14 cellular contexts compared by ENCODE assay signal in genomic region chr7:18225067-18225466, GRCh38.
DNase-seq lines count a peak whose midpoint lies in the region; ATAC-seq lines count a peak whose summit lies in the region.
"Had no signal": no experiment of that assay in that cellular context is flagged by ENCODE, and none has a peak within 500 bp of the region (broad histone marks: within the 10 kb centered on the region; RNA-seq: fewer than 3 reads in every experiment).

No MANE protein-coding gene starts in this region.

- CTCF ChIA-PET in naive thymus-derived CD4-positive, alpha-beta T cell (lab: Charles Lee) = interaction anchor here (0.6 kb wide), 1 partner anchor 586 kb away, joined by 3 read pairs; no protein-coding TSS in a partner anchor

- no peaks in the 10 kb centered on the region for H3K36me3 ChIP-seq in naive thymus-derived CD4-positive, alpha-beta T cell (ENCODE audit: control insufficient read depth in 2 of 3, insufficient read depth in 3 of 3, low read length in 3 of 3)
- H3K36me3 ChIP-seq: lower lobe of right lung, SJSA1 had no signal

- no peak overlapping the region for H3K27ac Mint-ChIP-seq in naive thymus-derived CD4-positive, alpha-beta T cell

- H3K27me3 Mint-ChIP-seq in naive thymus-derived CD4-positive, alpha-beta T cell = peaks cover 0 to 8% (median 0%) of the 10 kb centered on the region in 5 donors

- H3K4me3 Mint-ChIP-seq in naive thymus-derived CD4-positive, alpha-beta T cell = no peak overlapping the region

- no peaks in the 10 kb centered on the region for H3K4me1 Mint-ChIP-seq in naive thymus-derived CD4-positive, alpha-beta T cell

- no peaks in the 10 kb centered on the region for H3K27me3 ChIP-seq in naive thymus-derived CD4-positive, alpha-beta T cell (ENCODE audit: control insufficient read depth in 2 of 2, insufficient read depth in 2 of 2, low read length in 2 of 2)
- H3K27me3 ChIP-seq: SJSA1 had no signal

- no peaks in the 10 kb centered on the region for H3K9me3 Mint-ChIP-seq in naive thymus-derived CD4-positive, alpha-beta T cell

- POLR2A ChIA-PET in naive thymus-derived CD4-positive, alpha-beta T cell (lab: Charles Lee) = no interaction called here

- intact Hi-C loops in naive thymus-derived CD4-positive, alpha-beta T cell (cut with micrococcal nuclease) = no loop called here

- peak overlapping the region; percentile 42 for H3K27ac ChIP-seq in cingulate gyrus (ENCODE audit: low read depth, low read length)
- H3K27ac ChIP-seq in naive thymus-derived CD4-positive, alpha-beta T cell (ENCODE audit: low read depth, low read length) = no peak overlapping the region
- H3K27ac ChIP-seq: A549, lower lobe of right lung, SJSA1 had no signal

- ATAC-seq in GM21576 (IDR thresholded peaks at IDR 0.05; ENCODE audit: unreplicated experiment) (peak; percentile 75), HG02798 (IDR thresholded peaks at IDR 0.05; ENCODE audit: poor library complexity, unreplicated experiment) (no peak)
- ATAC-seq in naive thymus-derived CD4-positive, alpha-beta T cell = no peak
- ATAC-seq: A549, lower lobe of right lung had no signal

- DNase-seq in Ammon's horn (ENCODE audit: low spot score) = peak; percentile 16
- peak; percentile 86 for DNase-seq in MV-4-11 (lab: John Stamatoyannopoulos, UW)
- DNase-seq in HuH-7.5 (ENCODE audit: low spot score) = no peak
- DNase-seq in activated CD4-positive, CD25-positive, alpha-beta regulatory T cell treated with anti-CD3 and anti-CD28 coated beads, Interleukin-2, amount 50 U/mL, for 72 hours = no peak
- no peak for DNase-seq in naive thymus-derived CD4-positive, alpha-beta T cell
- DNase-seq: activated CD8-positive, alpha-beta memory T cell treated with anti-CD3 and anti-CD28 coated beads, Interleukin-2, amount 50 U/mL, for 4 hours; activated naive CD4-positive, alpha-beta T cell treated with anti-CD3 and anti-CD28 coated beads, Interleukin-2, amount 50 U/mL, for 16 hours; lower lobe of right lung; NCI-H2107 had no signal

- H3K9me3 ChIP-seq in naive thymus-derived CD4-positive, alpha-beta T cell (ENCODE audit: control insufficient read depth in 2 of 3, low read length in 3 of 3) = no peaks in the 10 kb centered on the region
- H3K9me3 ChIP-seq: A549, lower lobe of right lung, SJSA1 had no signal

- H3K4me1 ChIP-seq in naive thymus-derived CD4-positive, alpha-beta T cell (ENCODE audit: control insufficient read depth in 2 of 2, insufficient read depth in 2 of 2, low read length in 2 of 2) = no peaks in the 10 kb centered on the region
- H3K4me1 ChIP-seq: A549, lower lobe of right lung, SJSA1 had no signal

- H3K36me3 Mint-ChIP-seq in naive thymus-derived CD4-positive, alpha-beta T cell = no peaks in the 10 kb centered on the region

- H3K4me3 ChIP-seq in naive thymus-derived CD4-positive, alpha-beta T cell (ENCODE audit: low read length) = no peak overlapping the region
- H3K4me3 ChIP-seq: A549, lower lobe of right lung, SJSA1 had no signal

Comparison
In these comparisons a context has a peak if more than half of its experiments do, and no peak if none do; other contexts are left out.
1. DNase-seq: peak in Ammon's horn (single experiment) and MV-4-11 (single experiment); none in HuH-7.5 (single experiment), activated CD4-positive, CD25-positive, alpha-beta regulatory T cell treated with anti-CD3 and anti-CD28 coated beads, Interleukin-2, amount 50 U/mL, for 72 hours (single experiment) and naive thymus-derived CD4-positive, alpha-beta T cell (0 of 9).